ENCODE assay signal across 8 cellular contexts in genomic region chr19:7197169-7197759, GRCh38.
DNase-seq lines count a peak whose midpoint lies in the region; ATAC-seq and TF ChIP-seq lines count a peak whose summit lies in the region.

No MANE protein-coding gene starts in this region.

- no peaks in the 10 kb centered on the region; the same call in 1 of the 2 replicates for H3K4me1 ChIP-seq in HUES48 (ENCODE audit: control insufficient read depth, insufficient read depth, low read length)

- H3K4me3 ChIP-seq in HUES48 (ENCODE audit: low read depth, low read length) (peak overlapping the region; percentile 80), fibroblast of mammary gland (ENCODE audit: control insufficient read depth, low read depth, low read length) (peak overlapping the region; percentile 56)

- ATAC-seq in GM21390 (IDR thresholded peaks at IDR 0.05; ENCODE audit: unreplicated experiment) (peak; percentile 57), naive B cell (ENCODE audit: low read depth in 2 of 2) (peak; percentile 63 to 67)

- H3K9me3 ChIP-seq in HUES48 (ENCODE audit: control insufficient read depth, insufficient read depth, low read length), result no peaks in the 10 kb centered on the region

- intact Hi-C loops in activated T-helper 2 cell treated with anti-CD3 and anti-CD28 coated beads, Interferon-gamma antibody, Interleukin-2, Interleukin-4, amounts not matched to agents 10 μg/mL and 5 μg/mL and 100 μg/mL, durations not matched to agents 14 hours and 24 hours and 36 hours (cut with micrococcal nuclease), result loop anchor here (1.0 kb wide), 1 partner anchor 97 kb away; the partner anchor contains the start of gene INSR

- peak overlapping the region; percentile 80 for H3K4me3 Mint-ChIP-seq in activated T-helper 2 cell treated with anti-CD3 and anti-CD28 coated beads, Interferon-gamma antibody, Interleukin-2, Interleukin-4, amounts not matched to agents 10 μg/mL and 5 μg/mL and 100 μg/mL, durations not matched to agents 14 hours and 24 hours and 36 hours (ENCODE audit: low read depth)
- peak overlapping the region; percentile 93 to 98 (median 94) for H3K4me3 Mint-ChIP-seq in naive B cell

- no peaks in the 10 kb centered on the region for H3K36me3 Mint-ChIP-seq in activated T-helper 2 cell treated with anti-CD3 and anti-CD28 coated beads, Interferon-gamma antibody, Interleukin-2, Interleukin-4, amounts not matched to agents 10 μg/mL and 5 μg/mL and 100 μg/mL, durations not matched to agents 14 hours and 24 hours and 36 hours (ENCODE audit: low read depth)
- H3K36me3 Mint-ChIP-seq in naive B cell, result no peaks in the 10 kb centered on the region

- peaks cover 22% of the 10 kb centered on the region for H3K4me1 Mint-ChIP-seq in activated T-helper 2 cell treated with anti-CD3 and anti-CD28 coated beads, Interferon-gamma antibody, Interleukin-2, Interleukin-4, amounts not matched to agents 10 μg/mL and 5 μg/mL and 100 μg/mL, durations not matched to agents 14 hours and 24 hours and 36 hours (ENCODE audit: low read depth)
- H3K4me1 Mint-ChIP-seq in naive B cell, result peaks cover 24 to 38% (median 30%) of the 10 kb centered on the region in 3 donors

- H3K9ac ChIP-seq in HUES48 (ENCODE audit: low read depth, low read length), result peak overlapping the region; percentile 25; the same call in 1 of the 2 replicates

- H3K36me3 ChIP-seq in HUES48 (ENCODE audit: control insufficient read depth, insufficient read depth, low read length), result no peaks in the 10 kb centered on the region

- no peaks in the 10 kb centered on the region for H3K9me3 Mint-ChIP-seq in activated T-helper 2 cell treated with anti-CD3 and anti-CD28 coated beads, Interferon-gamma antibody, Interleukin-2, Interleukin-4, amounts not matched to agents 10 μg/mL and 5 μg/mL and 100 μg/mL, durations not matched to agents 14 hours and 24 hours and 36 hours
- peaks cover 0 to 2% (median 0%) of the 10 kb centered on the region in 7 donors for H3K9me3 Mint-ChIP-seq in naive B cell

- DNase-seq in COLO668 (lab: John Stamatoyannopoulos, UW; ENCODE audit: unreplicated experiment), result peak; percentile 87
- peak; percentile 93 for DNase-seq in RPMI7951 (ENCODE audit: low read depth)
- DNase-seq in activated T-helper 2 cell treated with anti-CD3 and anti-CD28 coated beads, Interferon-gamma antibody, Interleukin-2, Interleukin-4, amounts not matched to agents 10 μg/mL and 5 μg/mL and 100 μg/mL, durations not matched to agents 14 hours and 24 hours and 36 hours (ENCODE audit: low spot score), result peak; percentile 74
- peak; percentile 96 for DNase-seq in fibroblast of mammary gland (ENCODE audit: low read depth)
- DNase-seq in naive B cell, result peak; percentile 83
- peak; percentile 87 to 90 for DNase-seq in stimulated activated CD8-positive, alpha-beta memory T cell treated with anti-CD3 and anti-CD28 coated beads, Interleukin-7, amount 100 ng/mL, for 4 hours (ENCODE audit: low read depth in 2 of 2)

- H3K27ac ChIP-seq in HUES48 (ENCODE audit: low read depth, low read length), result peak overlapping the region; percentile 21

- peak overlapping the region; percentile 87 for H3K27ac Mint-ChIP-seq in activated T-helper 2 cell treated with anti-CD3 and anti-CD28 coated beads, Interferon-gamma antibody, Interleukin-2, Interleukin-4, amounts not matched to agents 10 μg/mL and 5 μg/mL and 100 μg/mL, durations not matched to agents 14 hours and 24 hours and 36 hours
- peak overlapping the region; percentile 96 to 100 (median 98) for H3K27ac Mint-ChIP-seq in naive B cell

- H3K27me3 ChIP-seq in HUES48 (ENCODE audit: control insufficient read depth, insufficient read depth, low read length), result no peaks in the 10 kb centered on the region

- no peak for TF ChIP-seq CTCF in fibroblast of mammary gland (conservative IDR thresholded peaks at IDR 0.05; ENCODE audit: control insufficient read depth, insufficient read depth, low read depth, low read length)

- H3K27me3 Mint-ChIP-seq in activated T-helper 2 cell treated with anti-CD3 and anti-CD28 coated beads, Interferon-gamma antibody, Interleukin-2, Interleukin-4, amounts not matched to agents 10 μg/mL and 5 μg/mL and 100 μg/mL, durations not matched to agents 14 hours and 24 hours and 36 hours (ENCODE audit: low read depth), result peaks cover 26% of the 10 kb centered on the region
- H3K27me3 Mint-ChIP-seq in naive B cell, result no peaks in the 10 kb centered on the region

Comparison
In these comparisons a context has a peak if more than half of its experiments do, and no peak if none do; other contexts are left out.
1. Peak in every context shown above with its lines: DNase-seq, ATAC-seq, H3K4me3 ChIP-seq and H3K27ac ChIP-seq.